ENCODE assay signal across 2 cellular contexts in genomic region chr16:4685292-4685691, GRCh38.
TF ChIP-seq lines count a peak whose summit lies in the region.

No MANE protein-coding gene starts in this region.

TF ChIP-seq in liver, 16 proteins besides CTCF, POLR2A, EP300 and RAD21:
- TF ChIP-seq TAF1 (conservative IDR thresholded peaks at IDR 0.05) (no peak), GABPA (IDR thresholded peaks at IDR 0.05 in 1 of 2, conservative IDR thresholded peaks at IDR 0.05 in 1 of 2) (no peak), NR2F2 (IDR thresholded peaks at IDR 0.05) (no peak), ZBTB33 (IDR thresholded peaks at IDR 0.05) (no peak), JUND (IDR thresholded peaks at IDR 0.05) (no peak), EGR1 (IDR thresholded peaks at IDR 0.05; ENCODE audit: low read depth in 2 of 2) (peak in 1 of 2 donors; percentile 1), HNF4A (conservative IDR thresholded peaks at IDR 0.05) (no peak), RXRA (IDR thresholded peaks at IDR 0.05) (peak; percentile 7 to 21), FOXA2 (IDR thresholded peaks at IDR 0.05) (no peak)
- TF ChIP-seq, protein P1, sequence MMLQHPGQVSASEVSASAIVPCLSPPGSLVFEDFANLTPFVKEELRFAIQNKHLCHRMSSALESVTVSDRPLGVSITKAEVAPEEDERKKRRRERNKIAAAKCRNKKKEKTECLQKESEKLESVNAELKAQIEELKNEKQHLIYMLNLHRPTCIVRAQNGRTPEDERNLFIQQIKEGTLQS (IDR thresholded peaks at IDR 0.05) = no peak
- TF ChIP-seq, protein P2, sequence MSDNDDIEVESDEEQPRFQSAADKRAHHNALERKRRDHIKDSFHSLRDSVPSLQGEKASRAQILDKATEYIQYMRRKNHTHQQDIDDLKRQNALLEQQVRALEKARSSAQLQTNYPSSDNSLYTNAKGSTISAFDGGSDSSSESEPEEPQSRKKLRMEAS (IDR thresholded peaks at IDR 0.05) = no peak

TF ChIP-seq in HepG2, 621 proteins besides CTCF, POLR2A, EP300 and RAD21:
- no peak for TF ChIP-seq PPARG (CRISPR knock-in tag; conservative IDR thresholded peaks at IDR 0.05)
- no peak for TF ChIP-seq HHEX (CRISPR knock-in tag; IDR thresholded peaks at IDR 0.05)
- no peak for TF ChIP-seq ZNF329 (CRISPR knock-in tag; IDR thresholded peaks at IDR 0.05; ENCODE audit: low read depth)
- TF ChIP-seq SYNCRIP (IDR thresholded peaks at IDR 0.05; ENCODE audit: insufficient read depth, low read depth, low read length) = no peak
- no peak for TF ChIP-seq RBAK (CRISPR knock-in tag; IDR thresholded peaks at IDR 0.05)
- no peak for TF ChIP-seq ZNF556 (CRISPR knock-in tag; IDR thresholded peaks at IDR 0.05; ENCODE audit: borderline replicate concordance)
- TF ChIP-seq PBX3 (CRISPR knock-in tag; IDR thresholded peaks at IDR 0.05; ENCODE audit: borderline replicate concordance) = no peak
- no peak for TF ChIP-seq ZIK1 (CRISPR knock-in tag; IDR thresholded peaks at IDR 0.05; ENCODE audit: borderline replicate concordance, low read depth)
- no peak for TF ChIP-seq ELF3 (CRISPR knock-in tag; IDR thresholded peaks at IDR 0.05)
- no peak for TF ChIP-seq FOXK2 (IDR thresholded peaks at IDR 0.05)
- TF ChIP-seq ZNF639 (CRISPR knock-in tag; conservative IDR thresholded peaks at IDR 0.05) = no peak
- TF ChIP-seq ZNF841 (CRISPR knock-in tag; IDR thresholded peaks at IDR 0.05; ENCODE audit: borderline replicate concordance) = no peak
- no peak for TF ChIP-seq ZBTB8A (CRISPR knock-in tag; IDR thresholded peaks at IDR 0.05; ENCODE audit: borderline replicate concordance, low read depth)
- TF ChIP-seq MBD4 (IDR thresholded peaks at IDR 0.05; ENCODE audit: borderline replicate concordance, low read length) = no peak
